Comparison of ENCODE assay signal across 2 cellular contexts in the genomic region with DNA sequence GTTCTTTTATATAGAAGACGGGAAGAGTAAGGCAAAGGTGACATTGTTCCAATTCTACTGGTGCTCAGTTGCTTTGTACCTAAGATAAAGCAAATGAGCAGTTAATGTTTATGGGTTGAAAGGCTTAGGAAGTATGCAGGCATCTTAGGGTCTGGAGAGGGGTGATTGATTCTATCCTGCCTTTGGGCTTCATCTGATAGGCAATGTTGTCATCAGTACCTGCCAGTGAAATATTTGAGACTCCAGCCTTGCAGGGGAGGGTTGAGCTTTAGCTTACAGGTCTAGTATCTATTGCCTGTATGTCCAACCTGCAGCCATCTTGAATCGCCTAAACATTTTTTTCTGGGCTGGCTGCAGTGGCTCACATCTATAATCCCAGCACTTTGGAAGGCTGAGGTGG.
TF ChIP-seq lines count a peak whose summit lies in the region.

No MANE protein-coding gene starts in this region.

TF ChIP-seq in GM23338, 12 proteins besides CTCF, POLR2A, EP300 and RAD21 (continued from another document):
- TF ChIP-seq REST (IDR thresholded peaks at IDR 0.05; ENCODE audit: unreplicated experiment) (no peak), ZNF331 (CRISPR knock-in tag; IDR thresholded peaks at IDR 0.05; ENCODE audit: low read depth) (no peak)

TF ChIP-seq in WTC11, 78 proteins besides CTCF, POLR2A, EP300 and RAD21 (continued from another document):
- TF ChIP-seq IRF1 (CRISPR knock-in tag; IDR thresholded peaks at IDR 0.05) (no peak), ZNF317 (CRISPR knock-in tag; IDR thresholded peaks at IDR 0.05; ENCODE audit: borderline replicate concordance, low read depth) (no peak), ZNF232 (CRISPR knock-in tag; IDR thresholded peaks at IDR 0.05) (no peak), FOXK1 (CRISPR knock-in tag; IDR thresholded peaks at IDR 0.05) (no peak), AR (CRISPR knock-in tag; IDR thresholded peaks at IDR 0.05) (no peak), ZBTB21 (CRISPR knock-in tag; IDR thresholded peaks at IDR 0.05; ENCODE audit: borderline replicate concordance) (no peak), ELF4 (CRISPR knock-in tag; IDR thresholded peaks at IDR 0.05; ENCODE audit: low read depth) (no peak), ZNF219 (CRISPR knock-in tag; IDR thresholded peaks at IDR 0.05; ENCODE audit: borderline replicate concordance) (no peak), TP53 (CRISPR knock-in tag; IDR thresholded peaks at IDR 0.05) (no peak), FOXJ3 (CRISPR knock-in tag; IDR thresholded peaks at IDR 0.05; ENCODE audit: borderline replicate concordance) (no peak), E2F1 (CRISPR knock-in tag; IDR thresholded peaks at IDR 0.05) (no peak), FOXP1 (CRISPR knock-in tag; IDR thresholded peaks at IDR 0.05; ENCODE audit: borderline replicate concordance) (no peak)
- TF ChIP-seq, protein P1, sequence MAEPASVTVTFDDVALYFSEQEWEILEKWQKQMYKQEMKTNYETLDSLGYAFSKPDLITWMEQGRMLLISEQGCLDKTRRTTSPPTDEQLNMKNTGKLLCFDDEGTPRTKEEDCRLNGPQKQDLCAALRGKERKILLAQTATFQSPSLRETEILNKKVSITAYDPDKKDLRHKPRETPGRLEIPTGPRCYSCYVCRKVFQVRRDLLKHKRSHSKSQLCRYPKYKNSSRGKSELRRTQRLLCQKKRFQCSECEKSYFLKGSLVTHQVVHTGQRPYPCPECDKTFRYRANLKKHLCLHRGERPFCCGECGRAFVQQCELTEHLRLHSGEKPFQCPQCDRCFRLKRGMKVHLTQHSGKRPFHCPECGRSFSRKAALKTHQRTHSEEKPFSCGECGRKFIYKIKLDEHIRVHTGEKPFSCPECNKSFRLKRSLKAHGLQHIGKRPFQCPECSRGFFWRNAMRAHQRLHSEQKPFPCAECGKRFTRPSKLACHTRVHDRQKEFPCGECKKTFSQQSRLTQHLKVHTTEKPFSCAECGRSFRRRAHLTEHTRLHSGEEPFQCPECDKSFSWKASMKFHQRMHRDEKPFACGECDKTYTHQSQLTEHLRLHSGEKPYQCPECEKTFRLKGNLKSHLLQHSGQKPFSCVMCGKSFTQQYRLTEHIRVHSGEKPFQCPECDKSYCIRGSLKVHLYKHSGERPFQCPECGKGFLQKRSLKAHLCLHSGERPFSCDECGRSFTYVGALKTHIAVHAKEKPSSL (CRISPR knock-in tag; conservative IDR thresholded peaks at IDR 0.05), result no peak
